ENCODE assay signal across 8 cellular contexts in genomic region chr20:20860078-20860806, GRCh38.
DNase-seq lines count a peak whose midpoint lies in the region; ATAC-seq lines count a peak whose summit lies in the region.

No MANE protein-coding gene starts in this region.

- DNase-seq in C1 segment of cervical spinal cord (lab: John Stamatoyannopoulos, UW): peak; percentile 4 to 87 (median 70)
- DNase-seq in HPDE6-E6E7 (ENCODE audit: extremely low spot score): peak; percentile 78
- peak; percentile 95 for DNase-seq in NCI-H82 (lab: John Stamatoyannopoulos, UW)
- peak; percentile 76 to 85 for DNase-seq in activated CD4-positive, alpha-beta T cell treated with anti-CD3 and anti-CD28 coated beads, Interleukin-2, amount 50 U/mL, for 4 hours
- DNase-seq in effector CD4-positive, alpha-beta T cell: peak; percentile 80
- peak; percentile 78 to 87 for DNase-seq in lung microvascular endothelial cell (ENCODE audit: low read depth in 2 of 2)
- peak; percentile 39 for DNase-seq in stimulated activated CD8-positive, alpha-beta memory T cell treated with anti-CD3 and anti-CD28 coated beads, Interleukin-12 subunit alpha, Interleukin-12 subunit beta, amount 100 ng/mL, for 4 hours (ENCODE audit: low read depth)

- ATAC-seq in GM19324 (IDR thresholded peaks at IDR 0.05; ENCODE audit: low FRiP score, unreplicated experiment): peak; percentile 71

Comparison
In these comparisons a context has a peak if more than half of its experiments do, and no peak if none do; other contexts are left out.
1. Peak in every context shown above with its lines: DNase-seq and ATAC-seq.
2. DNase-seq: peak in every context shown above with its lines; median percentile 95 in NCI-H82; 82 in lung microvascular endothelial cell; 80 in activated CD4-positive, alpha-beta T cell treated with anti-CD3 and anti-CD28 coated beads, Interleukin-2, amount 50 U/mL, for 4 hours; 80 in effector CD4-positive, alpha-beta T cell; 78 in HPDE6-E6E7; 70 in C1 segment of cervical spinal cord; 39 in stimulated activated CD8-positive, alpha-beta memory T cell treated with anti-CD3 and anti-CD28 coated beads, Interleukin-12 subunit alpha, Interleukin-12 subunit beta, amount 100 ng/mL, for 4 hours.